1 cellular context compared by ENCODE assay signal in genomic region chr5:111742595-111742994, GRCh38.
TF ChIP-seq lines count a peak whose summit lies in the region.

No MANE protein-coding gene starts in this region.

TF ChIP-seq in SK-N-SH, 30 proteins besides CTCF, POLR2A, EP300 and RAD21 (continued from another document):
- TF ChIP-seq PBX3 (IDR thresholded peaks at IDR 0.05) (no peak), POLR2AphosphoS5 (IDR thresholded peaks at IDR 0.05; ENCODE audit: low read depth, low read length) (0 out of 2 replicates have a peak, but pooled peaks have one; percentile 7), NFIC (IDR thresholded peaks at IDR 0.05; ENCODE audit: borderline replicate concordance) (0 out of 2 replicates have a peak, but pooled peaks have one; percentile 22)
